Comparison of ENCODE assay signal across 26 cellular contexts in genomic region chr7:98091523-98091922, GRCh38.
"Had no signal": no experiment of that assay in that cellular context is flagged by ENCODE, and none has a peak within 500 bp of the region (broad histone marks: within the 10 kb centered on the region; RNA-seq: fewer than 3 reads in every experiment).

No MANE protein-coding gene starts in this region.

- DNase-seq: naive thymus-derived CD4-positive, alpha-beta T cell; natural killer cell; occipital lobe; ovary; posterior cingulate gyrus; psoas muscle; right cardiac atrium; sigmoid colon; small intestine; stimulated activated CD4-positive, alpha-beta T cell treated with anti-CD3 and anti-CD28 coated beads, Interleukin-12 subunit alpha, Interleukin-12 subunit beta, amount 100 ng/mL, for 4 hours; stimulated activated CD4-positive, alpha-beta T cell treated with anti-CD3 and anti-CD28 coated beads, Interleukin-1b, Interleukin-23, amount 100 ng/mL, for 48 hours; stimulated activated CD4-positive, alpha-beta T cell treated with anti-CD3 and anti-CD28 coated beads, Interleukin-4, amount 100 ng/mL, for 1 hour; stimulated activated naive B cell treated with anti-CD40 and anti-IgM and Interleukin-4, amounts not matched to agents 10 μg/mL and 1 μg/mL and 100 μg/mL, for 72 hours; stimulated activated naive CD8-positive, alpha-beta T cell treated with anti-CD3 and anti-CD28 coated beads, Interleukin-15, amount 100 ng/mL, for 72 hours; stimulated activated naive CD8-positive, alpha-beta T cell treated with anti-CD3 and anti-CD28 coated beads, Interleukin-15, Interleukin-2, amounts not matched to agents 100 U/mL and 50 U/mL, for 24 hours; substantia nigra; testis; tibial artery; transverse colon; upper lobe of right lung; uterus had no signal

- H3K79me2 ChIP-seq: parathyroid adenoma had no signal

- FAIRE-seq: small intestine had no signal

- H3K4me1 ChIP-seq: neural progenitor cell, parathyroid adenoma, psoas muscle, right lobe of liver, sigmoid colon, suprapubic skin, testis, tibial artery, upper lobe of right lung, uterus had no signal

- H3K36me3 ChIP-seq: neural progenitor cell, ovary, right lobe of liver, sigmoid colon, suprapubic skin, tibial artery, transverse colon, upper lobe of right lung, uterus had no signal

- H3K27ac ChIP-seq: neural progenitor cell, ovary, parathyroid adenoma, psoas muscle, right lobe of liver, sigmoid colon, suprapubic skin, testis, tibial artery, transverse colon, upper lobe of right lung, uterus had no signal

- H3K4me2 ChIP-seq: neural progenitor cell had no signal

- H3K27me3 ChIP-seq: neural progenitor cell, ovary, right lobe of liver, sigmoid colon, suprapubic skin, testis, tibial artery, transverse colon, upper lobe of right lung, uterus had no signal

- H3K4me3 ChIP-seq: neural progenitor cell, ovary, psoas muscle, right lobe of liver, sigmoid colon, suprapubic skin, testis, tibial artery, transverse colon, upper lobe of right lung, uterus had no signal

- H3K9me3 ChIP-seq: ovary, right lobe of liver, testis, upper lobe of right lung had no signal

- H3K9ac ChIP-seq: neural progenitor cell, parathyroid adenoma had no signal

- ATAC-seq: naive thymus-derived CD4-positive, alpha-beta T cell; natural killer cell; psoas muscle; right cardiac atrium; right lobe of liver; stimulated activated effector memory CD8-positive, alpha-beta T cell treated with anti-CD3 and anti-CD28 coated beads, Interleukin-12 subunit alpha, Interleukin-12 subunit beta, amount 100 ng/mL, for 72 hours; stimulated activated naive B cell treated with anti-CD40 and anti-IgM and Interleukin-4, amounts not matched to agents 10 μg/mL and 1 μg/mL and 100 μg/mL, for 72 hours; stimulated activated naive CD8-positive, alpha-beta T cell treated with anti-CD3 and anti-CD28 coated beads, Interleukin-15, amount 100 ng/mL, for 72 hours; stimulated activated naive CD8-positive, alpha-beta T cell treated with anti-CD3 and anti-CD28 coated beads, Interleukin-15, Interleukin-2, amounts not matched to agents 100 U/mL and 50 U/mL, for 24 hours; upper lobe of right lung had no signal

- H2AFZ ChIP-seq: neural progenitor cell, parathyroid adenoma had no signal
